ENCODE assay signal across 26 cellular contexts in the genomic region with DNA sequence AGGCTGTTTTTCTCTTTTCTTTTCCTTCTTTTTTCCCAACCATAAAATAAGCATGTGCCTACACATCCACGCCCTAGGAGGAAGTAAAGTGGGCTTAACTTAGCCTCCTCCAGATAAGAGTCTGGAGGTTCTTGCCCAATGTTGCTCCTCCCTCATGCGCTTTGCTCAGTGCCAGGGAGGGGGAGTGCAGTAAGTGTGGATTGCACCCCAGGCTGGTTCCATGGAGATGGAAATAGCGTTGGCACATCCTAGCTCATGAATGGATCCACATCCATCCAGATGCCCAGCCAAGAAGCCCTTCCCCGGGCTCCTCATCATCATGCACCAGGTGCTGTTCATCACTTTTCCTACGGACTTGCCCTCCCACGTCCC. TPM values are rescaled to one million over a fixed set of nuclear protein-coding genes. Genes with fewer than 3 reads are reported as not detected.
DNase-seq lines count a peak whose midpoint lies in the region; ATAC-seq, FAIRE-seq and TF ChIP-seq lines count a peak whose summit lies in the region.
"Had no signal": no experiment of that assay in that cellular context is flagged by ENCODE, and none has a peak within 500 bp of the region (broad histone marks: within the 10 kb centered on the region; RNA-seq: fewer than 3 reads in every experiment).

No MANE protein-coding gene starts in this region.

- no peak for TF ChIP-seq CTCF in mesothelial cell of epicardium (IDR thresholded peaks at IDR 0.05; ENCODE audit: unreplicated experiment)
- TF ChIP-seq CTCF in GM10248 (IDR thresholded peaks at IDR 0.05; ENCODE audit: control extremely low read depth, extremely low read depth, low read depth, missing control alignments) = no peak

- H3K4me3 Mint-ChIP-seq in activated CD4-positive, alpha-beta T cell treated with anti-CD3 and anti-CD28 coated beads, Interleukin-2, amount 10 ng/mL, durations not matched to agents 24 days and 14 days = no peak overlapping the region
- H3K4me3 Mint-ChIP-seq in T-helper 17 cell (peak overlapping the region; percentile 56), mesothelial cell of epicardium (no peak overlapping the region)
- H3K4me3 Mint-ChIP-seq: activated CD4-positive, alpha-beta memory T cell treated with anti-CD3 and anti-CD28 coated beads for 36 hours; activated T-cell treated with anti-CD3 and anti-CD28 coated beads, Interleukin-2, amount 50 U/mL, for 72 hours; CD4-positive, alpha-beta memory T cell; dendritic cell treated with granulocyte-macrophage colony-stimulating factor and Interleukin-4, amounts not matched to agents 40 ng/mL and 50 ng/mL, for 4 days; naive thymus-derived CD4-positive, alpha-beta T cell had no signal

- no peaks in the 10 kb centered on the region for H3K9me3 ChIP-seq in T-helper 17 cell (ENCODE audit: control insufficient read depth, low read length, poor library complexity, severe bottlenecking)
- H3K9me3 ChIP-seq: MG63, SJSA1 had no signal

- intact Hi-C loops in activated CD4-positive, alpha-beta T cell treated with anti-CD3 and anti-CD28 coated beads, Interleukin-2, amount 10 ng/mL, durations not matched to agents 24 days and 14 days (cut with micrococcal nuclease) = loop anchor here (5.0 kb wide), 2 partner anchors 148 to 208 kb away; no protein-coding TSS in a partner anchor

- CTCF ChIA-PET in GM10248 (lab: Yijun Ruan, JAX) = interaction anchor here (0.8 to 7.9 kb wide), 8 partner anchors 11 to 322 kb away, joined by 3 to 107 read pairs (median 4); a partner anchor contains a TSS

- no peaks in the 10 kb centered on the region for H3K9me3 Mint-ChIP-seq in activated CD4-positive, alpha-beta T cell treated with anti-CD3 and anti-CD28 coated beads, Interleukin-2, amount 10 ng/mL, durations not matched to agents 24 days and 14 days
- H3K9me3 Mint-ChIP-seq in mesothelial cell of epicardium = peaks cover under 1% of the 10 kb centered on the region
- H3K9me3 Mint-ChIP-seq: activated CD4-positive, alpha-beta memory T cell treated with anti-CD3 and anti-CD28 coated beads for 36 hours; activated T-cell treated with anti-CD3 and anti-CD28 coated beads, Interleukin-2, amount 50 U/mL, for 72 hours; dendritic cell treated with granulocyte-macrophage colony-stimulating factor and Interleukin-4, amounts not matched to agents 40 ng/mL and 50 ng/mL, for 4 days had no signal

- POLR2A ChIA-PET in GM10248 (lab: Yijun Ruan, JAX) = no interaction called here

- no peak for FAIRE-seq in H54 (lab: Jason Lieb, UNC)
- FAIRE-seq: D721Med had no signal

- H3K36me3 Mint-ChIP-seq in activated CD4-positive, alpha-beta T cell treated with anti-CD3 and anti-CD28 coated beads, Interleukin-2, amount 10 ng/mL, durations not matched to agents 24 days and 14 days (ENCODE audit: low read depth) = no peaks in the 10 kb centered on the region
- H3K36me3 Mint-ChIP-seq in T-helper 17 cell (ENCODE audit: low read depth) (no peaks in the 10 kb centered on the region), mesothelial cell of epicardium (no peaks in the 10 kb centered on the region)
- H3K36me3 Mint-ChIP-seq: activated CD4-positive, alpha-beta memory T cell treated with anti-CD3 and anti-CD28 coated beads for 36 hours; CD4-positive, alpha-beta memory T cell had no signal

- TF ChIP-seq POLR2A in H54 (IDR thresholded peaks at IDR 0.05; ENCODE audit: low read depth, low read length) = no peak

- ATAC-seq in T-helper 17 cell (no peak), HG03565 (IDR thresholded peaks at IDR 0.05; ENCODE audit: unreplicated experiment) (no peak), SK-N-SH treated with all-trans-retinoic acid at 6 μM for 48 hours (no peak)
- ATAC-seq: activated T-cell treated with anti-CD3 and anti-CD28 coated beads, Interleukin-2, amount 50 U/mL, for 72 hours; left ventricle myocardium superior; naive thymus-derived CD4-positive, alpha-beta T cell had no signal

- no peaks in the 10 kb centered on the region for H3K27me3 Mint-ChIP-seq in activated CD4-positive, alpha-beta T cell treated with anti-CD3 and anti-CD28 coated beads, Interleukin-2, amount 10 ng/mL, durations not matched to agents 24 days and 14 days
- no peaks in the 10 kb centered on the region for H3K27me3 Mint-ChIP-seq in T-helper 17 cell
- H3K27me3 Mint-ChIP-seq in mesothelial cell of epicardium (ENCODE audit: low read depth) = no peaks in the 10 kb centered on the region
- H3K27me3 Mint-ChIP-seq: activated CD4-positive, alpha-beta memory T cell treated with anti-CD3 and anti-CD28 coated beads for 36 hours; CD4-positive, alpha-beta memory T cell; naive thymus-derived CD4-positive, alpha-beta T cell had no signal

- H3K4me1 Mint-ChIP-seq in activated CD4-positive, alpha-beta T cell treated with anti-CD3 and anti-CD28 coated beads, Interleukin-2, amount 10 ng/mL, durations not matched to agents 24 days and 14 days = peaks cover 21% of the 10 kb centered on the region
- H3K4me1 Mint-ChIP-seq in T-helper 17 cell (peaks cover 11% of the 10 kb centered on the region), mesothelial cell of epicardium (peaks cover 20% of the 10 kb centered on the region)

- no peak overlapping the region for H3K27ac Mint-ChIP-seq in activated CD4-positive, alpha-beta T cell treated with anti-CD3 and anti-CD28 coated beads, Interleukin-2, amount 10 ng/mL, durations not matched to agents 24 days and 14 days
- H3K27ac Mint-ChIP-seq in T-helper 17 cell = peak overlapping the region; percentile 53
- peak overlapping the region; percentile 61 for H3K27ac Mint-ChIP-seq in mesothelial cell of epicardium
- H3K27ac Mint-ChIP-seq: activated CD4-positive, alpha-beta memory T cell treated with anti-CD3 and anti-CD28 coated beads for 36 hours; activated T-cell treated with anti-CD3 and anti-CD28 coated beads, Interleukin-2, amount 50 U/mL, for 72 hours; dendritic cell treated with granulocyte-macrophage colony-stimulating factor and Interleukin-4, amounts not matched to agents 40 ng/mL and 50 ng/mL, for 4 days had no signal

- peak; percentile 47 for DNase-seq in activated CD4-positive, alpha-beta T cell treated with anti-CD3 and anti-CD28 coated beads, Interleukin-2, amount 10 ng/mL, durations not matched to agents 24 days and 14 days
- no peak for DNase-seq in activated CD4-positive, alpha-beta T cell treated with anti-CD3 and anti-CD28 coated beads, Interleukin-2, amount 50 U/mL, for 48 hours
- DNase-seq in T-helper 17 cell = no peak
- no peak for DNase-seq in mesothelial cell of epicardium (ENCODE audit: low spot score in 2 of 2, unreplicated experiment in 2 of 2)
- DNase-seq in GM10248 (ENCODE audit: extremely low spot score) = no peak
- DNase-seq in H54 (ENCODE audit: insufficient read length, low spot score) = no peak
- DNase-seq: activated CD4-positive, alpha-beta memory T cell treated with anti-CD3 and anti-CD28 coated beads for 36 hours; activated T-cell treated with anti-CD3 and anti-CD28 coated beads, Interleukin-2, amount 50 U/mL, for 72 hours; CD4-positive, alpha-beta memory T cell; central memory CD4-positive, alpha-beta T cell; DND-41; erythroblast; GF-D8; left ventricle myocardium superior; MG63; naive thymus-derived CD4-positive, alpha-beta T cell; NCI-H1436; NCI-H345; NCI-H748 treated with DMSO at 0.1 percent for 48 hours; stimulated activated CD4-positive, alpha-beta T cell treated with anti-CD3 and anti-CD28 coated beads, Interleukin-4, amount 100 ng/mL, for 4 hours; T-helper 1 cell had no signal

TF ChIP-seq in SK-N-SH treated with all-trans-retinoic acid at 6 μM for 48 hours, 23 proteins besides CTCF, POLR2A, EP300 and RAD21 (continues in another document):
- TF ChIP-seq TOX (CRISPR knock-in tag; IDR thresholded peaks at IDR 0.05; ENCODE audit: borderline replicate concordance) = no peak
- TF ChIP-seq ZNF565 (CRISPR knock-in tag; conservative IDR thresholded peaks at IDR 0.05; ENCODE audit: low read depth) = no peak
- TF ChIP-seq, protein P1, sequence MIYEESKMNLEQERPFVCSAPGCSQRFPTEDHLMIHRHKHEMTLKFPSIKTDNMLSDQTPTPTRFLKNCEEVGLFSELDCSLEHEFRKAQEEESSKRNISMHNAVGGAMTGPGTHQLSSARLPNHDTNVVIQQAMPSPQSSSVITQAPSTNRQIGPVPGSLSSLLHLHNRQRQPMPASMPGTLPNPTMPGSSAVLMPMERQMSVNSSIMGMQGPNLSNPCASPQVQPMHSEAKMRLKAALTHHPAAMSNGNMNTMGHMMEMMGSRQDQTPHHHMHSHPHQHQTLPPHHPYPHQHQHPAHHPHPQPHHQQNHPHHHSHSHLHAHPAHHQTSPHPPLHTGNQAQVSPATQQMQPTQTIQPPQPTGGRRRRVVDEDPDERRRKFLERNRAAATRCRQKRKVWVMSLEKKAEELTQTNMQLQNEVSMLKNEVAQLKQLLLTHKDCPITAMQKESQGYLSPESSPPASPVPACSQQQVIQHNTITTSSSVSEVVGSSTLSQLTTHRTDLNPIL (CRISPR knock-in tag; IDR thresholded peaks at IDR 0.05; ENCODE audit: low read depth) = no peak
- TF ChIP-seq, protein P2, sequence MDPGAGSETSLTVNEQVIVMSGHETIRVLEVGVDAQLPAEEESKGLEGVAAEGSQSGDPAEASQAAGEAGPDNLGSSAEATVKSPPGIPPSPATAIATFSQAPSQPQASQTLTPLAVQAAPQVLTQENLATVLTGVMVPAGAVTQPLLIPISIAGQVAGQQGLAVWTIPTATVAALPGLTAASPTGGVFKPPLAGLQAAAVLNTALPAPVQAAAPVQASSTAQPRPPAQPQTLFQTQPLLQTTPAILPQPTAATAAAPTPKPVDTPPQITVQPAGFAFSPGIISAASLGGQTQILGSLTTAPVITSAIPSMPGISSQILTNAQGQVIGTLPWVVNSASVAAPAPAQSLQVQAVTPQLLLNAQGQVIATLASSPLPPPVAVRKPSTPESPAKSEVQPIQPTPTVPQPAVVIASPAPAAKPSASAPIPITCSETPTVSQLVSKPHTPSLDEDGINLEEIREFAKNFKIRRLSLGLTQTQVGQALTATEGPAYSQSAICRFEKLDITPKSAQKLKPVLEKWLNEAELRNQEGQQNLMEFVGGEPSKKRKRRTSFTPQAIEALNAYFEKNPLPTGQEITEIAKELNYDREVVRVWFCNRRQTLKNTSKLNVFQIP (CRISPR knock-in tag; IDR thresholded peaks at IDR 0.05; ENCODE audit: borderline replicate concordance, low read depth) = no peak

RNA-seq across cellular contexts. Expression of a gene that starts 58.2 kb away (rescaled TPM):
- 31.9 and 36.9 TPM in 2 replicates for total RNA-seq in activated CD4-positive, alpha-beta T cell treated with anti-CD3 and anti-CD28 coated beads, Interleukin-2, amount 10 ng/mL, durations not matched to agents 24 days and 14 days
- total RNA-seq in T-helper 17 cell = 10 to 100 TPM; 63.5 to 64.9 TPM
- 25.5 to 28.6 TPM (median 27.4 TPM) in 3 replicates for total RNA-seq in mesothelial cell of epicardium
